18 cellular contexts compared by ENCODE assay signal in genomic region chr17:1116602-1117001, GRCh38.
A peak's percentile ranks its signal among the peaks of the same experiment; 100 is the strongest.
DNase-seq lines count a peak whose midpoint lies in the region; ATAC-seq, FAIRE-seq and TF ChIP-seq lines count a peak whose summit lies in the region.
"Had no signal": no experiment of that assay in that cellular context is flagged by ENCODE, and none has a peak within 500 bp of the region (broad histone marks: within the 10 kb centered on the region; RNA-seq: fewer than 3 reads in every experiment).

No MANE protein-coding gene starts in this region.

- peaks cover 0 to 8% (median 4%) of the 10 kb centered on the region in 4 experiments; a peak in 5 of 7 replicates for H3K4me1 ChIP-seq in H1 (replicated peaks in 1 of 4; ENCODE audit: control insufficient read depth in 3 of 4, insufficient read depth in 4 of 4, low read length in 3 of 4)

- TF ChIP-seq POLR2A in H1 (IDR thresholded peaks at IDR 0.05; ENCODE audit: control extremely low read depth in 1 of 2, low read depth in 2 of 2, low read length in 2 of 2), result no peak

- H4K5ac ChIP-seq in H1 (ENCODE audit: insufficient read length, low read depth, low read length), result no peak overlapping the region

- no peak overlapping the region for H2BK120ac ChIP-seq in H1 (replicated peaks; ENCODE audit: low read depth, low read length)

- H3K14ac ChIP-seq in H1 (ENCODE audit: insufficient read length), result no peak overlapping the region

- no peak for ATAC-seq in natural killer cell
- no peak for ATAC-seq in natural killer cell treated with Interleukin-12 subunit alpha and Interleukin-12 subunit beta and Interleukin-15 and Interleukin-18, amount 100 ng/mL, for 72 hours

- no peaks in the 10 kb centered on the region for H3K36me3 ChIP-seq in H1 (ENCODE audit: control insufficient read depth in 2 of 4, insufficient read depth in 4 of 4, low read length in 3 of 4)
- H3K36me3 ChIP-seq: Peyer's patch had no signal

- H4K91ac ChIP-seq in H1 (replicated peaks; ENCODE audit: insufficient read length, low read length), result no peak overlapping the region

- H3K9me3 ChIP-seq in H1 (ENCODE audit: insufficient read depth in 2 of 2, low read depth in 1 of 2, low read length in 1 of 2), result peaks cover 0 to 4% of the 10 kb centered on the region in 2 experiments; a peak in 1 of 4 replicates
- H3K9me3 ChIP-seq: Caco-2, Peyer's patch had no signal

- H3K4me2 ChIP-seq in H1 (ENCODE audit: insufficient read depth in 1 of 2, low read depth in 2 of 2, low read length in 2 of 2), result no peak overlapping the region

- no peak overlapping the region for H3K9ac ChIP-seq in H1 (replicated peaks in 1 of 4; ENCODE audit: extremely low read depth in 1 of 4, low read depth in 3 of 4, low read length in 3 of 4)

- H2BK20ac ChIP-seq in H1 (ENCODE audit: low read length), result no peak overlapping the region

- no peak overlapping the region for H3K23ac ChIP-seq in H1 (ENCODE audit: insufficient read length)

- H3K4me3 Mint-ChIP-seq in T-helper 1 cell treated with Interleukin-12 subunit alpha and Interleukin-12 subunit beta and Interleukin-4 antibody, amounts not matched to agents 30 μg/mL and 1 μg/mL, for 36 hours, result no peak overlapping the region
- no peak overlapping the region for H3K4me3 Mint-ChIP-seq in natural killer cell
- H3K4me3 Mint-ChIP-seq in natural killer cell treated with Interleukin-12 subunit alpha and Interleukin-12 subunit beta and Interleukin-15 and Interleukin-18, amount 100 ng/mL, for 72 hours, result no peak overlapping the region
- H3K4me3 Mint-ChIP-seq: H9 had no signal

- no peaks in the 10 kb centered on the region for H3K79me2 ChIP-seq in H1 (ENCODE audit: control insufficient read depth in 1 of 2, insufficient read depth in 2 of 2, low read length in 2 of 2)

- H2BK15ac ChIP-seq in H1 (ENCODE audit: low read length), result no peak overlapping the region

- POLR2A ChIA-PET in H1 (lab: Charles Lee; ENCODE audit: partially characterized antibody), result interaction anchor here (0.5 kb wide), 1 partner anchor 62 kb away, joined by 3 read pairs; no protein-coding TSS in a partner anchor

- no peaks in the 10 kb centered on the region; a peak in 1 of 7 replicates for H3K27me3 ChIP-seq in H1 (replicated peaks in 1 of 4; ENCODE audit: control insufficient read depth in 3 of 4, extremely low read depth in 1 of 4, insufficient read depth in 3 of 4, low read length in 3 of 4)
- H3K27me3 ChIP-seq: Peyer's patch had no signal

- peaks cover 2% of the 10 kb centered on the region; the same call in 1 of the 2 replicates for H3K79me1 ChIP-seq in H1 (ENCODE audit: low read depth, low read length)

- no peak overlapping the region for H3K18ac ChIP-seq in H1 (ENCODE audit: extremely low read depth, low read length)

- 0 out of 2 replicates have a peak overlapping the region, but pooled peaks have one; percentile 17 for H2BK12ac ChIP-seq in H1 (ENCODE audit: low read depth, low read length)

- peak overlapping the region; percentile 65 for H3K27ac Mint-ChIP-seq in T-helper 1 cell treated with Interleukin-12 subunit alpha and Interleukin-12 subunit beta and Interleukin-4 antibody, amounts not matched to agents 30 μg/mL and 1 μg/mL, for 36 hours
- H3K27ac Mint-ChIP-seq in natural killer cell, result peak overlapping the region; percentile 92 to 94
- no peak overlapping the region for H3K27ac Mint-ChIP-seq in natural killer cell treated with Interleukin-12 subunit alpha and Interleukin-12 subunit beta and Interleukin-15 and Interleukin-18, amount 100 ng/mL, for 72 hours
- H3K27ac Mint-ChIP-seq: H9 had no signal

- FAIRE-seq in H1 (lab: Jason Lieb, UNC), result no peak

- WGBS in H1 (ENCODE audit: extremely low coverage in 1 of 2, insufficient coverage in 1 of 2, insufficient read length in 1 of 2, insufficient replicate concordance in 2 of 2, low coverage in 1 of 2, low lambda C conversion rate in 2 of 2, missing lambda C conversion rate in 1 of 2), 2 experiments, result 71% methylated on average over 12 of the region's 12 CpGs; no CpG with 5 or more reads in 1 of the 2 experiments

- H3K9me3 Mint-ChIP-seq in T-helper 1 cell treated with Interleukin-12 subunit alpha and Interleukin-12 subunit beta and Interleukin-4 antibody, amounts not matched to agents 30 μg/mL and 1 μg/mL, for 36 hours, result no peaks in the 10 kb centered on the region
- no peaks in the 10 kb centered on the region for H3K9me3 Mint-ChIP-seq in natural killer cell
- no peaks in the 10 kb centered on the region for H3K9me3 Mint-ChIP-seq in natural killer cell treated with Interleukin-12 subunit alpha and Interleukin-12 subunit beta and Interleukin-15 and Interleukin-18, amount 100 ng/mL, for 72 hours

- H3K56ac ChIP-seq in H1 (replicated peaks; ENCODE audit: insufficient read length, low read depth, low read length), result no peak overlapping the region

- no peak for TF ChIP-seq EP300 in H1 (IDR thresholded peaks at IDR 0.05; ENCODE audit: borderline replicate concordance in 1 of 2, low read depth in 2 of 2, low read length in 2 of 2)

- no peak overlapping the region for H2BK5ac ChIP-seq in H1 (ENCODE audit: low read depth, low read length)

- TF ChIP-seq CTCF in natural killer cell (IDR thresholded peaks at IDR 0.05), result no peak
- TF ChIP-seq CTCF in H1 (IDR thresholded peaks at IDR 0.05; ENCODE audit: control extremely low read depth in 1 of 3, insufficient read depth in 1 of 3, low read depth in 1 of 3, low read length in 3 of 3), result no peak

- intact Hi-C loops in natural killer cell (cut with micrococcal nuclease), result no loop called here

- DNase-seq in T-helper 1 cell, result no peak
- DNase-seq in natural killer cell, result no peak
- no peak for DNase-seq in natural killer cell treated with Interleukin-12 subunit alpha and Interleukin-12 subunit beta and Interleukin-15 and Interleukin-18, amount 100 ng/mL, for 72 hours (ENCODE audit: low spot score)
- no peak for DNase-seq in H1 (ENCODE audit: low read depth in 1 of 2, low spot score in 2 of 2)
- no peak for DNase-seq in stimulated activated CD4-positive, alpha-beta T cell treated with anti-CD3 and anti-CD28 coated beads, Interleukin-1b, Interleukin-23, amount 100 ng/mL, for 48 hours
- no peak for DNase-seq in kidney glomerular epithelial cell (lab: John Stamatoyannopoulos, UW)
- DNase-seq in A172 (ENCODE audit: low spot score), result no peak
- DNase-seq: 8988T, C1 segment of cervical spinal cord, Caco-2, H9, Karpas-422, NCI-H1930, NCI-H2171, NCI-H82, Peyer's patch, SHP77 had no signal

- no peaks in the 10 kb centered on the region for H3K23me2 ChIP-seq in H1 (ENCODE audit: low read depth, low read length)

- H3K36me3 Mint-ChIP-seq in T-helper 1 cell treated with Interleukin-12 subunit alpha and Interleukin-12 subunit beta and Interleukin-4 antibody, amounts not matched to agents 30 μg/mL and 1 μg/mL, for 36 hours (ENCODE audit: low read depth), result no peaks in the 10 kb centered on the region
- no peaks in the 10 kb centered on the region for H3K36me3 Mint-ChIP-seq in natural killer cell
- no peaks in the 10 kb centered on the region for H3K36me3 Mint-ChIP-seq in natural killer cell treated with Interleukin-12 subunit alpha and Interleukin-12 subunit beta and Interleukin-15 and Interleukin-18, amount 100 ng/mL, for 72 hours

- H2AK5ac ChIP-seq in H1 (ENCODE audit: low read depth, low read length), result no peak overlapping the region

- H3K4ac ChIP-seq in H1 (replicated peaks; ENCODE audit: insufficient read length, low read depth, low read length), result no peak overlapping the region

- CTCF ChIA-PET in H1 (lab: Charles Lee; ENCODE audit: partially characterized antibody), result interaction anchor here (1.1 to 6.8 kb wide), 2 partner anchors 7 to 31 kb away, joined by 3 to 29 read pairs; no protein-coding TSS in a partner anchor

- no peak overlapping the region for H2AFZ ChIP-seq in H1 (ENCODE audit: low read length)

- H4K8ac ChIP-seq in H1 (ENCODE audit: extremely low read depth, insufficient read depth, low read length), result no peak overlapping the region

- peaks cover 22% of the 10 kb centered on the region for H3K4me1 Mint-ChIP-seq in T-helper 1 cell treated with Interleukin-12 subunit alpha and Interleukin-12 subunit beta and Interleukin-4 antibody, amounts not matched to agents 30 μg/mL and 1 μg/mL, for 36 hours (ENCODE audit: low read depth)
- H3K4me1 Mint-ChIP-seq in natural killer cell, result peaks cover 34 to 39% of the 10 kb centered on the region in 2 donors
- peaks cover 29 to 37% of the 10 kb centered on the region in 2 donors for H3K4me1 Mint-ChIP-seq in natural killer cell treated with Interleukin-12 subunit alpha and Interleukin-12 subunit beta and Interleukin-15 and Interleukin-18, amount 100 ng/mL, for 72 hours (ENCODE audit: low read depth in 2 of 2)

- TF ChIP-seq RAD21 in H1 (IDR thresholded peaks at IDR 0.05 in 1 of 2, conservative IDR thresholded peaks at IDR 0.05 in 1 of 2; ENCODE audit: low read depth in 2 of 2, low read length in 2 of 2), result no peak

- no peak overlapping the region for H3K4me3 ChIP-seq in H1 (ENCODE audit: extremely low read depth in 1 of 4, insufficient read depth in 2 of 4, low read depth in 3 of 4, low read length in 4 of 4)
- H3K4me3 ChIP-seq: Peyer's patch had no signal

- peaks cover 0 to 5% of the 10 kb centered on the region in 2 experiments for H4K20me1 ChIP-seq in H1 (replicated peaks in 1 of 2; ENCODE audit: control insufficient read depth in 1 of 2, insufficient read depth in 2 of 2, low read length in 2 of 2)

- H3K27ac ChIP-seq in H1 (ENCODE audit: low read depth, low read length), result no peak overlapping the region

- no peaks in the 10 kb centered on the region for H3K27me3 Mint-ChIP-seq in T-helper 1 cell treated with Interleukin-12 subunit alpha and Interleukin-12 subunit beta and Interleukin-4 antibody, amounts not matched to agents 30 μg/mL and 1 μg/mL, for 36 hours (ENCODE audit: low read depth)
- H3K27me3 Mint-ChIP-seq in natural killer cell (ENCODE audit: low read depth in 2 of 2), result no peaks in the 10 kb centered on the region
- no peaks in the 10 kb centered on the region for H3K27me3 Mint-ChIP-seq in natural killer cell treated with Interleukin-12 subunit alpha and Interleukin-12 subunit beta and Interleukin-15 and Interleukin-18, amount 100 ng/mL, for 72 hours

TF ChIP-seq in H1, 55 proteins besides CTCF, POLR2A, EP300 and RAD21:
- TF ChIP-seq SP1 (IDR thresholded peaks at IDR 0.05; ENCODE audit: low read depth, low read length), result no peak
- no peak for TF ChIP-seq TAF1 (IDR thresholded peaks at IDR 0.05; ENCODE audit: low read depth, low read length)
- no peak for TF ChIP-seq BACH1 (IDR thresholded peaks at IDR 0.05; ENCODE audit: low read length)
- TF ChIP-seq CHD2 (IDR thresholded peaks at IDR 0.05; ENCODE audit: low read length), result no peak
TF ChIP-seq in H1: peak in this region for 0.

Comparison
In these comparisons a context has a peak if more than half of its experiments do, and no peak if none do; other contexts are left out.
1. H3K27ac Mint-ChIP-seq: peak in T-helper 1 cell treated with Interleukin-12 subunit alpha and Interleukin-12 subunit beta and Interleukin-4 antibody, amounts not matched to agents 30 μg/mL and 1 μg/mL, for 36 hours (single experiment) and natural killer cell (2 of 2); none in natural killer cell treated with Interleukin-12 subunit alpha and Interleukin-12 subunit beta and Interleukin-15 and Interleukin-18, amount 100 ng/mL, for 72 hours (0 of 2).